ENCODE assay signal across 21 cellular contexts in the genomic region with DNA sequence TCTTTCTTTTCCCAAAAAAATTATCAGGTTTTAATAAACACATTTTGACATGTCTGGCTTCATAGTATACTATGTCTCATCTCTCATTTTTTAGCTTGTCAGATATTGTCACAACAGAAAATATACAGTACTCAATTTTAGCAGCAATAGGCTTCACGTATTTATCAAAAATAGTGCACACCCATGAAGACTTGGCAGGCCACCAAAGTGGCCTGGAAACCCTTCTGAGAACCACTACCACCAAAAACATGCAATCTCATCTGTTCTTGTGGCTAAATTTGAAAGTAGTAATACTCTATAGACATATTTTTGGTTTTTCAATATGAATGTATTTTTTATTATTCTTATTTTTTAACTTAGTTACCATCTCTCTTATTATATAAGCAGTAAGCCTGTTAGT.
DNase-seq lines count a peak whose midpoint lies in the region; ATAC-seq and TF ChIP-seq lines count a peak whose summit lies in the region.
"Had no signal": no experiment of that assay in that cellular context is flagged by ENCODE, and none has a peak within 500 bp of the region (broad histone marks: within the 10 kb centered on the region; RNA-seq: fewer than 3 reads in every experiment).

No MANE protein-coding gene starts in this region.

- H3K27me3 ChIP-seq in tibial artery = no peaks in the 10 kb centered on the region
- H3K27me3 ChIP-seq: BE2C, BLaER1 had no signal

- intact Hi-C loops in tibial artery (cut with DNase I; ENCODE audit: low total_unique reads) = no loop called here

- no peaks in the 10 kb centered on the region for H3K36me3 ChIP-seq in tibial artery
- H3K36me3 ChIP-seq: BE2C, BLaER1 had no signal

- no peak overlapping the region for H3K4me3 ChIP-seq in tibial artery
- H3K4me3 ChIP-seq: BLaER1, GM12878 had no signal

- DNase-seq in DMS 273 (lab: John Stamatoyannopoulos, UW; ENCODE audit: unreplicated experiment) (peak; percentile 24), DMS 273 treated with DMSO at 0.1 percent for 48 hours (lab: John Stamatoyannopoulos, UW) (no peak), OCI-M1 (lab: John Stamatoyannopoulos, UW) (peak; percentile 21), tibial artery (no peak)
- DNase-seq: ACHN; BE2C; C1 segment of cervical spinal cord; CD4-positive, alpha-beta memory T cell; CD4-positive, CD25-positive, alpha-beta regulatory T cell; CD8-positive, alpha-beta memory T cell; COR-L47; DMS153; DMS53; DMS79; DND-41; EL; GDM1 had no signal

- no peak for ATAC-seq in GM18520 (IDR thresholded peaks at IDR 0.05; ENCODE audit: unreplicated experiment)
- ATAC-seq: GM12878 had no signal

- H3K9me3 ChIP-seq in tibial artery = no peaks in the 10 kb centered on the region
- H3K9me3 ChIP-seq: BE2C, BLaER1 had no signal

- no peak overlapping the region for H3K27ac ChIP-seq in tibial artery
- H3K27ac ChIP-seq: 22Rv1, BLaER1 had no signal

- no peaks in the 10 kb centered on the region for H3K4me1 ChIP-seq in tibial artery
- H3K4me1 ChIP-seq: BLaER1 had no signal

- no peak for TF ChIP-seq CTCF in tibial artery (IDR thresholded peaks at IDR 0.05)

Comparison
In these comparisons a context has a peak if more than half of its experiments do, and no peak if none do; other contexts are left out.
1. DNase-seq: peak in DMS 273 (single experiment) and OCI-M1 (single experiment); none in DMS 273 treated with DMSO at 0.1 percent for 48 hours (single experiment) and tibial artery (0 of 2).